In genomic region chr1:108703939-108704338, GRCh38 we compare ENCODE assay signal across 10 cellular contexts. TPM values are rescaled to one million over a fixed set of nuclear protein-coding genes. Genes with fewer than 3 reads are reported as not detected.
DNase-seq lines count a peak whose midpoint lies in the region; ATAC-seq and TF ChIP-seq lines count a peak whose summit lies in the region.
"Had no signal": no experiment of that assay in that cellular context is flagged by ENCODE, and none has a peak within 500 bp of the region (broad histone marks: within the 10 kb centered on the region; RNA-seq: fewer than 3 reads in every experiment).

No MANE protein-coding gene starts in this region.

- peak overlapping the region; percentile 69 for H3K27ac ChIP-seq in epithelial cell of prostate

- intact Hi-C loops in activated CD4-positive, alpha-beta T cell treated with anti-CD3 and anti-CD28 coated beads, Interleukin-2, amount 10 ng/mL, durations not matched to agents 24 days and 14 days (cut with micrococcal nuclease) = loop anchor here (1.0 to 2.0 kb wide), 3 partner anchors 12 to 57 kb away; partner anchors contain the start of genes PRPF38B and STXBP3

- peaks cover 29% of the 10 kb centered on the region for H3K4me1 Mint-ChIP-seq in activated CD4-positive, alpha-beta T cell treated with anti-CD3 and anti-CD28 coated beads, Interleukin-2, amount 10 ng/mL, durations not matched to agents 24 days and 14 days

- DNase-seq in A172 (ENCODE audit: low spot score) (peak; percentile 20), GM12865 (ENCODE audit: low read depth) (peak; percentile 21), epithelial cell of prostate (ENCODE audit: low read depth, low spot score) (no peak), NCI-H526 (lab: John Stamatoyannopoulos, UW) (no peak), DMS153 treated with DMSO at 0.1 percent for 48 hours (lab: John Stamatoyannopoulos, UW; ENCODE audit: unreplicated experiment) (no peak)
- peak; percentile 71 for DNase-seq in activated CD4-positive, alpha-beta T cell treated with anti-CD3 and anti-CD28 coated beads, Interleukin-2, amount 10 ng/mL, durations not matched to agents 24 days and 14 days

- H3K36me3 Mint-ChIP-seq in activated CD4-positive, alpha-beta T cell treated with anti-CD3 and anti-CD28 coated beads, Interleukin-2, amount 10 ng/mL, durations not matched to agents 24 days and 14 days (ENCODE audit: low read depth) = peaks cover 30% of the 10 kb centered on the region

- no peaks in the 10 kb centered on the region for H3K9me3 Mint-ChIP-seq in activated CD4-positive, alpha-beta T cell treated with anti-CD3 and anti-CD28 coated beads, Interleukin-2, amount 10 ng/mL, durations not matched to agents 24 days and 14 days

- no peak for TF ChIP-seq POLR2A in GM18505 (IDR thresholded peaks at IDR 0.05; ENCODE audit: borderline replicate concordance, extremely low read depth, insufficient read depth, insufficient read length)

- H3K27me3 Mint-ChIP-seq in activated CD4-positive, alpha-beta T cell treated with anti-CD3 and anti-CD28 coated beads, Interleukin-2, amount 10 ng/mL, durations not matched to agents 24 days and 14 days = no peaks in the 10 kb centered on the region

- peak overlapping the region; percentile 87 for H3K27ac Mint-ChIP-seq in activated CD4-positive, alpha-beta T cell treated with anti-CD3 and anti-CD28 coated beads, Interleukin-2, amount 10 ng/mL, durations not matched to agents 24 days and 14 days

- ATAC-seq in GM18505 (IDR thresholded peaks at IDR 0.05; ENCODE audit: unreplicated experiment) (no peak), HG02840 (IDR thresholded peaks at IDR 0.05; ENCODE audit: low FRiP score, unreplicated experiment) (no peak)

- no peak overlapping the region for H3K4me3 ChIP-seq in GM12865 (ENCODE audit: low read depth, low read length)
- H3K4me3 ChIP-seq: heart left ventricle had no signal

- TF ChIP-seq CTCF in GM12865 (IDR thresholded peaks at IDR 0.05; ENCODE audit: insufficient read depth, low read depth, low read length, missing control alignments) = no peak

- peak overlapping the region; percentile 62 for H3K4me3 Mint-ChIP-seq in activated CD4-positive, alpha-beta T cell treated with anti-CD3 and anti-CD28 coated beads, Interleukin-2, amount 10 ng/mL, durations not matched to agents 24 days and 14 days

RNA-seq across cellular contexts. Expression of gene FNDC7, which starts 8.8 kb away (rescaled TPM):
- total RNA-seq in A172 (2014; rRNA removed; shearing (Covaris generic)) = not detected in 2 replicates
- not detected in 2 replicates for total RNA-seq in activated CD4-positive, alpha-beta T cell treated with anti-CD3 and anti-CD28 coated beads, Interleukin-2, amount 10 ng/mL, durations not matched to agents 24 days and 14 days
- total RNA-seq: renal cortical epithelial cell had no signal

RNA-seq across cellular contexts. Expression of gene PRPF38B, which starts 11.8 kb away (rescaled TPM):
- 13.7 and 15.2 TPM in 2 replicates for total RNA-seq in A172 (2014; rRNA removed; shearing (Covaris generic))
- 89.2 and 90.3 TPM in 2 replicates for total RNA-seq in activated CD4-positive, alpha-beta T cell treated with anti-CD3 and anti-CD28 coated beads, Interleukin-2, amount 10 ng/mL, durations not matched to agents 24 days and 14 days

RNA-seq across cellular contexts. Expression of gene STXBP3, which starts 42.5 kb away (rescaled TPM):
- total RNA-seq in A172 (2014; rRNA removed; shearing (Covaris generic)) = 54.5 and 63.2 TPM in 2 replicates
- 41.1 and 48.9 TPM in 2 replicates for total RNA-seq in activated CD4-positive, alpha-beta T cell treated with anti-CD3 and anti-CD28 coated beads, Interleukin-2, amount 10 ng/mL, durations not matched to agents 24 days and 14 days

RNA-seq across cellular contexts. Expression of gene HENMT1, which starts 43.0 kb away (rescaled TPM):
- not detected in 2 replicates for total RNA-seq in A172 (2014; rRNA removed; shearing (Covaris generic))
- total RNA-seq in activated CD4-positive, alpha-beta T cell treated with anti-CD3 and anti-CD28 coated beads, Interleukin-2, amount 10 ng/mL, durations not matched to agents 24 days and 14 days = 17.5 and 17.7 TPM in 2 replicates

Comparison
In these comparisons a context has a peak if more than half of its experiments do, and no peak if none do; other contexts are left out.
1. DNase-seq: peak in A172 (single experiment), GM12865 (single experiment) and activated CD4-positive, alpha-beta T cell treated with anti-CD3 and anti-CD28 coated beads, Interleukin-2, amount 10 ng/mL, durations not matched to agents 24 days and 14 days (single experiment); none in epithelial cell of prostate (single experiment), NCI-H526 (0 of 2) and DMS153 treated with DMSO at 0.1 percent for 48 hours (single experiment).